In the genomic region with DNA sequence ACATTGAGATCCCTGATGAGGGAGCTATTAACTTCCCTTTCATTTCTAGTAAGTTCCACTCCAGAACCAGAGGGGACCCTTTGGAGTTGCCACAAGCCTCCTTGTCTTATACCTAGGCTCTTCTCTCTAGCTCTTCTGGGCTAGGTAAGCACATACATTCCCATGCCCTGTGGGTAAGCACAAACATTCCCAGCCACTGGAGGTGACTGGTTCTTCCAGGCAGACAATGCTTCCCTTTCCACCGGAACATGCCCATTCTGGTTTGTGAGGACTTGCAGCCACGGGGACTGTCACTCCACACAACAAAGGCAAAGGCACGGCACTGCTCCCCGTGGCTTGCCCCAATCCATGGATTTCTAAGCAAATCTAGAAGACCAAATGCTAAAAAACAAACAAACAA, we compare ENCODE assay signal across 23 cellular contexts.
DNase-seq lines count a peak whose midpoint lies in the region; ATAC-seq and TF ChIP-seq lines count a peak whose summit lies in the region.
"Had no signal": no experiment of that assay in that cellular context is flagged by ENCODE, and none has a peak within 500 bp of the region (broad histone marks: within the 10 kb centered on the region; RNA-seq: fewer than 3 reads in every experiment).

No MANE protein-coding gene starts in this region.

- peaks cover 2% of the 10 kb centered on the region for H3K9me3 Mint-ChIP-seq in activated CD8-positive, alpha-beta memory T cell treated with anti-CD3 and anti-CD28 coated beads, Interleukin-2, amount 10 ng/mL, durations not matched to agents 7 days and 5 days (ENCODE audit: low read depth)
- H3K9me3 Mint-ChIP-seq: CD8-positive, alpha-beta memory T cell had no signal

- no peaks in the 10 kb centered on the region for H3K27me3 ChIP-seq in lung (ENCODE audit: control insufficient read depth, insufficient read depth)
- no peaks in the 10 kb centered on the region for H3K27me3 ChIP-seq in upper lobe of right lung

- H3K27ac Mint-ChIP-seq in activated CD8-positive, alpha-beta memory T cell treated with anti-CD3 and anti-CD28 coated beads, Interleukin-2, amount 10 ng/mL, durations not matched to agents 7 days and 5 days, result no peak overlapping the region
- no peak overlapping the region for H3K27ac Mint-ChIP-seq in T-helper 17 cell

- peaks cover 19% of the 10 kb centered on the region for H3K4me1 Mint-ChIP-seq in activated CD8-positive, alpha-beta memory T cell treated with anti-CD3 and anti-CD28 coated beads, Interleukin-2, amount 10 ng/mL, durations not matched to agents 7 days and 5 days
- H3K4me1 Mint-ChIP-seq in T-helper 17 cell, result peaks cover 2% of the 10 kb centered on the region
- H3K4me1 Mint-ChIP-seq: CD8-positive, alpha-beta memory T cell had no signal

- TF ChIP-seq CTCF in lung (IDR thresholded peaks at IDR 0.05; ENCODE audit: control extremely low read depth, extremely low read depth) (no peak), upper lobe of right lung (IDR thresholded peaks at IDR 0.05) (no peak)

- H3K27ac ChIP-seq in lung (ENCODE audit: low read depth in 1 of 2, low read length in 1 of 2), result peak overlapping the region in 1 of 2 donors; percentile 79
- H3K27ac ChIP-seq in upper lobe of right lung, result peak overlapping the region; percentile 71

- H3K4me1 ChIP-seq in lung (ENCODE audit: control insufficient read depth in 2 of 2, insufficient read depth in 2 of 2, low read length in 2 of 2) (peaks cover 0 to 9% of the 10 kb centered on the region in 2 donors), upper lobe of right lung (peaks cover 7% of the 10 kb centered on the region)

- no peaks in the 10 kb centered on the region for H3K9me3 ChIP-seq in lung (ENCODE audit: control insufficient read depth in 2 of 2, insufficient read depth in 1 of 2, low read length in 1 of 2)
- no peaks in the 10 kb centered on the region for H3K9me3 ChIP-seq in upper lobe of right lung
- no peaks in the 10 kb centered on the region for H3K9me3 ChIP-seq in T-helper 17 cell (ENCODE audit: control insufficient read depth, low read length, poor library complexity, severe bottlenecking)

- CTCF ChIA-PET in activated CD8-positive, alpha-beta memory T cell treated with anti-CD3 and anti-CD28 coated beads, Interleukin-2, amount 10 ng/mL, durations not matched to agents 7 days and 5 days (lab: Charles Lee), result interaction anchor here (1.1 to 1.5 kb wide), 3 partner anchors 12 to 21 kb away, joined by 3 to 4 read pairs (median 4); no protein-coding TSS in a partner anchor

- H3K36me3 ChIP-seq in lung (ENCODE audit: control insufficient read depth in 2 of 2, insufficient read depth in 2 of 2, low read length in 2 of 2) (no peaks in the 10 kb centered on the region), upper lobe of right lung (no peaks in the 10 kb centered on the region)

- no peak overlapping the region for H3K4me3 Mint-ChIP-seq in activated CD8-positive, alpha-beta memory T cell treated with anti-CD3 and anti-CD28 coated beads, Interleukin-2, amount 10 ng/mL, durations not matched to agents 7 days and 5 days
- H3K4me3 Mint-ChIP-seq in T-helper 17 cell, result no peak overlapping the region
- H3K4me3 Mint-ChIP-seq: CD8-positive, alpha-beta memory T cell had no signal

- no peak overlapping the region for H3K4me3 ChIP-seq in lung
- no peak overlapping the region for H3K4me3 ChIP-seq in upper lobe of right lung

- intact Hi-C loops in upper lobe of right lung (cut with DNase I), result no loop called here

- peak; percentile 23 for DNase-seq in activated CD8-positive, alpha-beta memory T cell treated with anti-CD3 and anti-CD28 coated beads, Interleukin-2, amount 10 ng/mL, durations not matched to agents 7 days and 5 days
- DNase-seq in activated CD8-positive, alpha-beta memory T cell treated with anti-CD3 and anti-CD28 coated beads, Interleukin-2, amount 50 U/mL, for 48 hours, result no peak
- DNase-seq in lung (ENCODE audit: low spot score) (peak; percentile 43), upper lobe of right lung (no peak), T-helper 17 cell (no peak)
- no peak for DNase-seq in activated T-cell treated with anti-CD3 and anti-CD28 coated beads, Interleukin-2, amount 50 U/mL, for 1 hour
- DNase-seq: 8988T; AML-193; C1 segment of cervical spinal cord; CD8-positive, alpha-beta memory T cell; DMS53; GF-D8; KBM-7; MM.1S; NCI-H1048; NCI-H1436; NCI-H187 treated with DMSO at 0.1 percent for 48 hours; NCI-H2107; NCI-H446 treated with DMSO at 0.1 percent for 48 hours; NCI-H526 treated with DMSO at 0.1 percent for 48 hours had no signal

- H3K36me3 Mint-ChIP-seq in activated CD8-positive, alpha-beta memory T cell treated with anti-CD3 and anti-CD28 coated beads, Interleukin-2, amount 10 ng/mL, durations not matched to agents 7 days and 5 days, result peaks cover 27% of the 10 kb centered on the region
- H3K36me3 Mint-ChIP-seq in T-helper 17 cell (ENCODE audit: low read depth), result peaks cover 1% of the 10 kb centered on the region
- H3K36me3 Mint-ChIP-seq: CD8-positive, alpha-beta memory T cell had no signal

- 71 to 89% methylated on average over 4 of the region's 4 CpGs for WGBS in lung, 2 donors

- H3K27me3 Mint-ChIP-seq in activated CD8-positive, alpha-beta memory T cell treated with anti-CD3 and anti-CD28 coated beads, Interleukin-2, amount 10 ng/mL, durations not matched to agents 7 days and 5 days, result no peaks in the 10 kb centered on the region
- peaks cover 6% of the 10 kb centered on the region for H3K27me3 Mint-ChIP-seq in T-helper 17 cell

- ATAC-seq in activated CD8-positive, alpha-beta memory T cell treated with anti-CD3 and anti-CD28 coated beads, Interleukin-2, amount 10 ng/mL, durations not matched to agents 7 days and 5 days, result no peak
- ATAC-seq in esophagus mucosa (peak; percentile 37), lung (ENCODE audit: insufficient read depth, low FRiP score) (peak; percentile 55), upper lobe of right lung (peak; percentile 52), T-helper 17 cell (no peak), HG03039 (IDR thresholded peaks at IDR 0.05; ENCODE audit: unreplicated experiment) (no peak)
- ATAC-seq: Right ventricle myocardium inferior had no signal

Comparison
In these comparisons a context has a peak if more than half of its experiments do, and no peak if none do; other contexts are left out.
1. DNase-seq: peak in activated CD8-positive, alpha-beta memory T cell treated with anti-CD3 and anti-CD28 coated beads, Interleukin-2, amount 10 ng/mL, durations not matched to agents 7 days and 5 days (single experiment) and lung (single experiment); none in activated CD8-positive, alpha-beta memory T cell treated with anti-CD3 and anti-CD28 coated beads, Interleukin-2, amount 50 U/mL, for 48 hours (single experiment), upper lobe of right lung (single experiment), T-helper 17 cell (0 of 3) and activated T-cell treated with anti-CD3 and anti-CD28 coated beads, Interleukin-2, amount 50 U/mL, for 1 hour (single experiment).
2. ATAC-seq: peak in esophagus mucosa (single experiment), lung (single experiment) and upper lobe of right lung (single experiment); none in activated CD8-positive, alpha-beta memory T cell treated with anti-CD3 and anti-CD28 coated beads, Interleukin-2, amount 10 ng/mL, durations not matched to agents 7 days and 5 days (single experiment), T-helper 17 cell (single experiment) and HG03039 (single experiment).